In genomic region chr2:61356261-61356957, GRCh38 we compare ENCODE assay signal across 1 cellular context.
TF ChIP-seq lines count a peak whose summit lies in the region.

No MANE protein-coding gene starts in this region.

TF ChIP-seq in HepG2, 621 proteins besides CTCF, POLR2A, EP300 and RAD21 (continued from another document and continues in another):
- TF ChIP-seq REST (IDR thresholded peaks at IDR 0.05; ENCODE audit: borderline replicate concordance in 1 of 2, low read depth in 1 of 2, low read length in 2 of 2) (no peak), CEBPB (IDR thresholded peaks at IDR 0.05; ENCODE audit: borderline replicate concordance, low read depth, low read length) (peak; percentile 91), TCF12 (IDR thresholded peaks at IDR 0.05) (no peak), TCF12 (CRISPR knock-in tag; IDR thresholded peaks at IDR 0.05) (no peak), HIVEP1 (CRISPR knock-in tag; IDR thresholded peaks at IDR 0.05) (0 out of 2 replicates have a peak, but pooled peaks have one; percentile 22), ARNT2 (CRISPR knock-in tag; IDR thresholded peaks at IDR 0.05; ENCODE audit: low read depth) (no peak), MXD3 (CRISPR knock-in tag; IDR thresholded peaks at IDR 0.05) (no peak), ARNTL (CRISPR knock-in tag; IDR thresholded peaks at IDR 0.05) (no peak), PITX1 (CRISPR knock-in tag; IDR thresholded peaks at IDR 0.05) (no peak), RBAK (CRISPR knock-in tag; IDR thresholded peaks at IDR 0.05) (no peak), ZNF776 (CRISPR knock-in tag; IDR thresholded peaks at IDR 0.05) (no peak), HDAC6 (IDR thresholded peaks at IDR 0.05; ENCODE audit: low read depth, low read length) (no peak), DRAP1 (CRISPR knock-in tag; IDR thresholded peaks at IDR 0.05) (no peak), ARID4A (CRISPR knock-in tag; IDR thresholded peaks at IDR 0.05; ENCODE audit: borderline replicate concordance) (no peak), ZSCAN25 (CRISPR knock-in tag; IDR thresholded peaks at IDR 0.05) (no peak), BORCS8-MEF2B (CRISPR knock-in tag; IDR thresholded peaks at IDR 0.05) (no peak), SRSF1 (optimal IDR thresholded peaks at IDR 0.05; ENCODE audit: low read depth, low read length) (no peak), RNF219 (CRISPR knock-in tag; IDR thresholded peaks at IDR 0.05) (no peak), ZNF652 (CRISPR knock-in tag; IDR thresholded peaks at IDR 0.05; ENCODE audit: borderline replicate concordance, low read depth) (no peak), ZNF275 (CRISPR knock-in tag; IDR thresholded peaks at IDR 0.05; ENCODE audit: borderline replicate concordance) (no peak), CAMTA2 (CRISPR knock-in tag; IDR thresholded peaks at IDR 0.05; ENCODE audit: borderline replicate concordance) (no peak), ZBTB2 (CRISPR knock-in tag; IDR thresholded peaks at IDR 0.05; ENCODE audit: low read depth) (no peak), ZNF260 (CRISPR knock-in tag; IDR thresholded peaks at IDR 0.05; ENCODE audit: borderline replicate concordance, low read depth) (no peak), JDP2 (CRISPR knock-in tag; IDR thresholded peaks at IDR 0.05; ENCODE audit: borderline replicate concordance) (no peak), MATR3 (CRISPR knock-in tag; IDR thresholded peaks at IDR 0.05) (no peak), NR3C1 (CRISPR knock-in tag; IDR thresholded peaks at IDR 0.05) (no peak), HNRNPLL (IDR thresholded peaks at IDR 0.05; ENCODE audit: low read depth, low read length, poor library complexity, severe bottlenecking) (no peak), RXRB (CRISPR knock-in tag; IDR thresholded peaks at IDR 0.05; ENCODE audit: borderline replicate concordance) (peak; percentile 32; the same call in 1 of the 2 replicates), IKZF4 (CRISPR knock-in tag; IDR thresholded peaks at IDR 0.05; ENCODE audit: borderline replicate concordance, low read depth, not compliant biosample characterization) (no peak), TRIM24 (CRISPR knock-in tag; IDR thresholded peaks at IDR 0.05) (no peak), PAX8 (CRISPR knock-in tag; IDR thresholded peaks at IDR 0.05; ENCODE audit: borderline replicate concordance) (no peak), SNAI1 (CRISPR knock-in tag; IDR thresholded peaks at IDR 0.05; ENCODE audit: borderline replicate concordance) (no peak), MTERF4 (CRISPR knock-in tag; IDR thresholded peaks at IDR 0.05) (no peak), ZNF891 (CRISPR knock-in tag; IDR thresholded peaks at IDR 0.05) (no peak), NAIF1 (CRISPR knock-in tag; IDR thresholded peaks at IDR 0.05; ENCODE audit: borderline replicate concordance) (no peak), NCOA2 (CRISPR knock-in tag; IDR thresholded peaks at IDR 0.05) (0 out of 2 replicates have a peak, but pooled peaks have one; percentile 39), ZKSCAN1 (IDR thresholded peaks at IDR 0.05; ENCODE audit: low read length) (no peak), ZBTB21 (CRISPR knock-in tag; IDR thresholded peaks at IDR 0.05) (no peak), RBM22 (optimal IDR thresholded peaks at IDR 0.05; ENCODE audit: low read length) (peak; percentile 30), ZNF543 (CRISPR knock-in tag; IDR thresholded peaks at IDR 0.05) (no peak), FOXJ3 (CRISPR knock-in tag; IDR thresholded peaks at IDR 0.05; ENCODE audit: borderline replicate concordance) (0 out of 2 replicates have a peak, but pooled peaks have one; percentile 29), GZF1 (CRISPR knock-in tag; IDR thresholded peaks at IDR 0.05) (no peak), TP53 (CRISPR knock-in tag; conservative IDR thresholded peaks at IDR 0.05) (no peak), ETV6 (CRISPR knock-in tag; conservative IDR thresholded peaks at IDR 0.05) (no peak), KLF11 (CRISPR knock-in tag; IDR thresholded peaks at IDR 0.05) (no peak), ISX (CRISPR knock-in tag; conservative IDR thresholded peaks at IDR 0.05) (no peak), ZNF549 (CRISPR knock-in tag; IDR thresholded peaks at IDR 0.05) (no peak), POGK (CRISPR knock-in tag; conservative IDR thresholded peaks at IDR 0.05) (no peak), ARID3A (IDR thresholded peaks at IDR 0.05; ENCODE audit: low read depth, low read length) (peak; percentile 48; the same call in 1 of the 2 replicates), CBX2 (IDR thresholded peaks at IDR 0.05; ENCODE audit: low read depth, low read length) (no peak), CBX2 (CRISPR knock-in tag; IDR thresholded peaks at IDR 0.05; ENCODE audit: low read depth) (no peak), BCL6 (CRISPR knock-in tag; IDR thresholded peaks at IDR 0.05) (0 out of 2 replicates have a peak, but pooled peaks have one; percentile 33)
